Comparison of ENCODE assay signal across 8 cellular contexts in the genomic region with DNA sequence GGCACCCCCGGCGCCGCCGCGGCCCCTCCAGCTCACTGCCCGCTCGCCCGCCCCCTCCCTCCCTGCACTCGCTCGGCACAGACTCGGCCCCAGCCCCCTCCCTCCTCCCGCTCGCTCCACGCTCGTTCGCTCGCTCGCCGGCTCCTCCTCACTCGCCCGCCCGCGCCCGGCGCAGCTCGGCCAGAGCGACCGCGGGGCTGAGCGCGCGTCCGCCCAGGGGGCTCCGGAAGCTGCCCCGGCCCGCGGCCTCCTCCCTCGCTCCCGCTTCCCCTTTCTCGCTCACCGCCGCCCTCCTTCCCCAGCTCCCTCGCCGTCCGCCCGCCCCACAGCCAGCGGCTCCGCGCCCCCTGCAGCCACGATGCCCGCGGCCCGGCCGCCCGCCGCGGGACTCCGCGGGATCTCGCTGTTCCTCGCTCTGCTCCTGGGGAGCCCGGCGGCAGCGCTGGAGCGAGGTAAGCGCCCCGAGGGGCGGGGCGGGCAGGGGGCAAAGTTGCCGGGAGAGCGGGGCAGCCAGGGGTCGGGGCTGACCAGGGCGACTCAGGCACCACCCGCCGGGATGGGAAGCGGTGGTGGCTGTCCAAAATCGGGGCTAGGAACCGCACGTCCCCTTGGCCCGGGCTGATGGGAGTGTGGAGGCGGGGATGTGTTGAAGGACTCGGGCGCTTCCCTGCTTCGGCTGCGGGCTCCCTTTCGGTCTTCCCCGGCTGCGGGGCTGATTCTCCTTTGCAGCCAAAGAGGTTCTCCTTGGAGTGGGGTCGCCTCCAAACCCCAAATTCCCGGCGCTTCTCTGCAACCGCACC. TPM values are rescaled to one million over a fixed set of nuclear protein-coding genes. Genes with fewer than 3 reads are reported as not detected.
DNase-seq lines count a peak whose midpoint lies in the region; ATAC-seq and TF ChIP-seq lines count a peak whose summit lies in the region.

Gene SEZ6L, plus strand, starts transcription at position 151 of the 800 bp plus-strand sequence. Its CDS starts 208 bp downstream, at position 359.

- no peaks in the 10 kb centered on the region for H3K36me3 ChIP-seq in cardiac muscle cell

- H3K4me3 Mint-ChIP-seq in activated CD4-positive, alpha-beta T cell treated with anti-CD3 and anti-CD28 coated beads for 36 hours, result no peak within 1 kb of the TSS

- H3K4me1 Mint-ChIP-seq in activated CD4-positive, alpha-beta T cell treated with anti-CD3 and anti-CD28 coated beads for 36 hours, result no peaks in the 10 kb centered on the region

- peak; percentile 47 for DNase-seq in GM10248 (ENCODE audit: extremely low spot score)
- DNase-seq in NCI-H774 (lab: John Stamatoyannopoulos, UW), result peak; percentile 24
- DNase-seq in cardiac muscle cell (ENCODE audit: low read depth in 1 of 2, low spot score in 1 of 2), result peak in 1 of 2 donors; percentile 66
- peak; percentile 80 for DNase-seq in posterior vena cava (ENCODE audit: low spot score)
- no peak for DNase-seq in stimulated activated naive CD4-positive, alpha-beta T cell (lab: John Stamatoyannopoulos, UW)
- no peak for DNase-seq in activated CD4-positive, alpha-beta T cell treated with anti-CD3 and anti-CD28 coated beads for 36 hours

- peaks cover 49% of the 10 kb centered on the region for H3K27me3 ChIP-seq in cardiac muscle cell

- H3K27ac Mint-ChIP-seq in activated CD4-positive, alpha-beta T cell treated with anti-CD3 and anti-CD28 coated beads for 36 hours, result no peak within 1 kb of the TSS

- ATAC-seq in GM19035 (IDR thresholded peaks at IDR 0.05; ENCODE audit: unreplicated experiment), result no peak
- no peak for ATAC-seq in activated CD4-positive, alpha-beta T cell treated with anti-CD3 and anti-CD28 coated beads for 36 hours
- no peak for ATAC-seq in HG03520 (IDR thresholded peaks at IDR 0.05; ENCODE audit: unreplicated experiment)

- CTCF ChIA-PET in GM10248 (lab: Yijun Ruan, JAX), result interaction anchor here (0.9 kb wide), 1 partner anchor 10 kb away, joined by 3 read pairs; no protein-coding TSS in a partner anchor
- CTCF ChIA-PET in activated CD4-positive, alpha-beta T cell treated with anti-CD3 and anti-CD28 coated beads for 36 hours (lab: Charles Lee), result no interaction called here

- H3K4me1 ChIP-seq in cardiac muscle cell (ENCODE audit: low read depth), result peaks cover 5% of the 10 kb centered on the region

- H3K9me3 Mint-ChIP-seq in activated CD4-positive, alpha-beta T cell treated with anti-CD3 and anti-CD28 coated beads for 36 hours (ENCODE audit: low read depth), result no peaks in the 10 kb centered on the region

- peaks cover 59% of the 10 kb centered on the region for H3K27me3 Mint-ChIP-seq in activated CD4-positive, alpha-beta T cell treated with anti-CD3 and anti-CD28 coated beads for 36 hours

- no peak within 1 kb of the TSS for H3K27ac ChIP-seq in cardiac muscle cell

- POLR2A ChIA-PET in GM10248 (lab: Yijun Ruan, JAX), result no interaction called here
- POLR2A ChIA-PET in activated CD4-positive, alpha-beta T cell treated with anti-CD3 and anti-CD28 coated beads for 36 hours (lab: Charles Lee), result no interaction called here

- H3K4me3 ChIP-seq in cardiac muscle cell, result peak within 1 kb of the TSS; percentile 51

- TF ChIP-seq CTCF in GM10248 (IDR thresholded peaks at IDR 0.05; ENCODE audit: control extremely low read depth, extremely low read depth, low read depth, missing control alignments), result no peak
- TF ChIP-seq CTCF in cardiac muscle cell (IDR thresholded peaks at IDR 0.05; ENCODE audit: low read depth, low read length), result no peak

- no peaks in the 10 kb centered on the region for H3K9me3 ChIP-seq in cardiac muscle cell (ENCODE audit: low read depth)

- H3K36me3 Mint-ChIP-seq in activated CD4-positive, alpha-beta T cell treated with anti-CD3 and anti-CD28 coated beads for 36 hours (ENCODE audit: low read depth), result no peaks in the 10 kb centered on the region

- intact Hi-C loops in posterior vena cava (cut with DNase I), result no loop called here
- intact Hi-C loops in activated CD4-positive, alpha-beta T cell treated with anti-CD3 and anti-CD28 coated beads for 36 hours (cut with DNase I, micrococcal nuclease), result loop anchor here in 1 of 2 experiments (5.0 kb wide), 1 partner anchor 163 kb away; no protein-coding TSS in a partner anchor

RNA-seq across cellular contexts. Expression of gene SEZ6L, which starts in this region (rescaled TPM):
- total RNA-seq in cardiac muscle cell, result 0.12 and 0.28 TPM in 2 replicates
- 0.46 TPM in 1 of 2 replicates, not detected in the other for polyA plus RNA-seq in cardiac muscle cell
- under 1 TPM; 0.09 to 0.14 TPM for total RNA-seq in posterior vena cava
- not detected for total RNA-seq in activated CD4-positive, alpha-beta T cell treated with anti-CD3 and anti-CD28 coated beads for 36 hours

Comparison
In these comparisons a context has a peak if more than half of its experiments do, and no peak if none do; other contexts are left out.
1. Peak in DNase-seq in posterior vena cava; RNA of the gene not detected or under 1 TPM.
2. DNase-seq: peak in GM10248 (single experiment) and NCI-H774 (single experiment); none in stimulated activated naive CD4-positive, alpha-beta T cell (0 of 6) and activated CD4-positive, alpha-beta T cell treated with anti-CD3 and anti-CD28 coated beads for 36 hours (single experiment).